9 cellular contexts compared by ENCODE assay signal in the genomic region with DNA sequence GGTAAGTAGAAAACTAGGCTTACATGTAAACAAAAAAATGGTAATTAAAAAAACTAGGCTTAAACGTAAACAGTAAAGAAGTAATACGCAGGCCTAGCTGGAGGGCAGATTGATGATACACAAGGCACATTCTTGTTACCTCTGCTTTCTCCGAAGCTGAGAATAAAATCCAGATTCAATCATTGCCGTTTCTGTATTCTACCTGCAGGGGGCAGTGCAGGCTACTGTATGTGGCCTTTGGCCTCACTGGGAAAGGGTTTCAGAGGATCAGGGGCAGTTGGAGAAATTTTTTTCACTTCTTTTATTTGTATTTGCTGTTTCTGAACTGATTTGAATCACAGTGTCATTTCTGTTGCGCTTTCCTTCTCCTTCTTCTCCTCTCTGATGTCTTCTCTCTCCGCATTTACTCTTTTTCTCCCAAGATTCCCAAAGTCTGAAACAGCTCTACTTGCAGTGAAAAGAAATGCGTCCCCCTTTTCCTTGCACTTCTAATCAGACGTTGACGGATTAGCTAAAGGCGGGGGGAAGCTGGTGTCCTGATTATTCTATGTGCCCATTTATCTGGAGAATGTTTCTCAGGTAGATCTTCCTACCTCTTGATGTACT.
A peak's percentile ranks its signal among the peaks of the same experiment; 100 is the strongest.
DNase-seq lines count a peak whose midpoint lies in the region; ATAC-seq and TF ChIP-seq lines count a peak whose summit lies in the region.
"Had no signal": no experiment of that assay in that cellular context is flagged by ENCODE, and none has a peak within 500 bp of the region (broad histone marks: within the 10 kb centered on the region; RNA-seq: fewer than 3 reads in every experiment).

No MANE protein-coding gene starts in this region.

- POLR2A ChIA-PET in Caco-2 (lab: Charles Lee) (no interaction called here), HCT116 (lab: Charles Lee) (no interaction called here)

- H3K4me1 ChIP-seq in Caco-2 (no peaks in the 10 kb centered on the region), HCT116 (ENCODE audit: control insufficient read depth in 1 of 2, insufficient read depth in 2 of 2, low read length in 2 of 2) (no peaks in the 10 kb centered on the region), mucosa of descending colon (ENCODE audit: low read depth) (no peaks in the 10 kb centered on the region)

- no peaks in the 10 kb centered on the region for H4K20me1 ChIP-seq in HCT116 (ENCODE audit: insufficient read depth)

- no peaks in the 10 kb centered on the region for H3K9me2 ChIP-seq in HCT116 (ENCODE audit: insufficient read depth)

- H3K36me3 Mint-ChIP-seq in Caco-2 (ENCODE audit: insufficient read depth, unreplicated experiment), result no peaks in the 10 kb centered on the region
- H3K36me3 Mint-ChIP-seq in activated CD4-positive, alpha-beta T cell treated with anti-CD3 and anti-CD28 coated beads, Interleukin-2, amount 10 ng/mL, durations not matched to agents 24 days and 14 days (ENCODE audit: low read depth), result peaks cover 1% of the 10 kb centered on the region
- peaks cover 5 to 8% of the 10 kb centered on the region in 2 donors for H3K36me3 Mint-ChIP-seq in stimulated activated naive B cell treated with anti-CD40 and anti-IgM and Interleukin-4, amounts not matched to agents 10 μg/mL and 1 μg/mL and 100 μg/mL, for 72 hours

- RAD21 ChIA-PET in HCT116 (lab: Charles Lee; ENCODE audit: low non-redundant PET in 1 of 2, low total read pairs in 2 of 2, uncharacterized antibody in 2 of 2, unreplicated experiment in 2 of 2), result interaction anchor here in 1 of 2 experiments (2.0 kb wide), 1 partner anchor 160 kb away, joined by 12 read pairs; no protein-coding TSS in a partner anchor

- no peaks in the 10 kb centered on the region for H3K36me3 ChIP-seq in Caco-2 (ENCODE audit: control insufficient read depth, insufficient read depth, low read length)
- no peaks in the 10 kb centered on the region for H3K36me3 ChIP-seq in HCT116 (ENCODE audit: control insufficient read depth in 1 of 2, insufficient read depth in 2 of 2, low read length in 2 of 2)
- H3K36me3 ChIP-seq in mucosa of descending colon (ENCODE audit: low read depth), result no peaks in the 10 kb centered on the region

- CTCF ChIA-PET in Caco-2 (lab: Charles Lee) (interaction anchor here (0.6 to 4.1 kb wide), 8 partner anchors 9 to 316 kb away, joined by 3 to 38 read pairs (median 4); partner anchors contain the start of gene MCTP2), HCT116 (lab: Charles Lee) (interaction anchor here (0.6 to 3.3 kb wide), 8 partner anchors 10 to 507 kb away, joined by 3 to 60 read pairs (median 3); no protein-coding TSS in a partner anchor)

- H3K27ac ChIP-seq in HCT116 (ENCODE audit: low read depth, low read length), result no peak overlapping the region

- H3K9ac ChIP-seq in HCT116 (ENCODE audit: low read length), result no peak overlapping the region

- H3K9me3 ChIP-seq in Caco-2 (no peaks in the 10 kb centered on the region), HCT116 (ENCODE audit: control insufficient read depth in 1 of 2, insufficient read depth in 1 of 2, low read depth in 1 of 2, low read length in 2 of 2) (no peaks in the 10 kb centered on the region), mucosa of descending colon (no peaks in the 10 kb centered on the region)

- BruUV-seq in Caco-2 (replicated peaks; lab: Mats Ljungman, UMichigan) (no TSS peak), HCT116 (replicated peaks; lab: Mats Ljungman, UMichigan) (no TSS peak)

- H3K27me3 Mint-ChIP-seq in Caco-2 (ENCODE audit: insufficient read depth, unreplicated experiment), result peaks cover 2% of the 10 kb centered on the region
- peaks cover 28% of the 10 kb centered on the region for H3K27me3 Mint-ChIP-seq in activated CD4-positive, alpha-beta T cell treated with anti-CD3 and anti-CD28 coated beads, Interleukin-2, amount 10 ng/mL, durations not matched to agents 24 days and 14 days
- H3K27me3 Mint-ChIP-seq in stimulated activated naive B cell treated with anti-CD40 and anti-IgM and Interleukin-4, amounts not matched to agents 10 μg/mL and 1 μg/mL and 100 μg/mL, for 72 hours, result peaks cover 0 to 5% of the 10 kb centered on the region in 2 donors

- no peak overlapping the region for H3K27ac Mint-ChIP-seq in Caco-2 (ENCODE audit: unreplicated experiment)
- H3K27ac Mint-ChIP-seq in activated CD4-positive, alpha-beta T cell treated with anti-CD3 and anti-CD28 coated beads, Interleukin-2, amount 10 ng/mL, durations not matched to agents 24 days and 14 days, result no peak overlapping the region
- H3K27ac Mint-ChIP-seq in stimulated activated naive B cell treated with anti-CD40 and anti-IgM and Interleukin-4, amounts not matched to agents 10 μg/mL and 1 μg/mL and 100 μg/mL, for 72 hours, result no peak overlapping the region
- H3K27ac Mint-ChIP-seq: T-helper 1 cell treated with Interleukin-12 subunit alpha and Interleukin-12 subunit beta and Interleukin-4 antibody, amounts not matched to agents 30 μg/mL and 1 μg/mL, for 36 hours had no signal

- H3K27me3 ChIP-seq in Caco-2 (replicated peaks; ENCODE audit: control insufficient read depth, insufficient read depth, low read length) (no peaks in the 10 kb centered on the region), HCT116 (ENCODE audit: insufficient read depth, low read length) (no peaks in the 10 kb centered on the region)

- intact Hi-C loops in Caco-2 (cut with micrococcal nuclease; ENCODE audit: unreplicated experiment) (loop anchor here (1.0 to 5.0 kb wide), 3 partner anchors 160 to 303 kb away; no protein-coding TSS in a partner anchor), HCT116 (cut with micrococcal nuclease) (loop anchor here (1.0 to 10.0 kb wide), 2 partner anchors 160 to 410 kb away; no protein-coding TSS in a partner anchor), mucosa of descending colon (cut with DNase I, micrococcal nuclease) (loop anchor here (5.0 to 10.0 kb wide), 2 partner anchors 60 to 158 kb away; no protein-coding TSS in a partner anchor)
- intact Hi-C loops in activated CD4-positive, alpha-beta T cell treated with anti-CD3 and anti-CD28 coated beads, Interleukin-2, amount 10 ng/mL, durations not matched to agents 24 days and 14 days (cut with micrococcal nuclease), result loop anchor here (1.0 to 10.0 kb wide), 2 partner anchors 160 to 420 kb away; no protein-coding TSS in a partner anchor

- peak; percentile 53 to 80 for DNase-seq in Caco-2
- DNase-seq in HCT116 (ENCODE audit: low read depth, low spot score), result peak; percentile 48
- peak; percentile 25 for DNase-seq in NCI-H226
- DNase-seq in activated CD4-positive, alpha-beta T cell treated with anti-CD3 and anti-CD28 coated beads, Interleukin-2, amount 10 ng/mL, durations not matched to agents 24 days and 14 days, result peak; percentile 90
- peak; percentile 70 for DNase-seq in ecto neural progenitor cell (ENCODE audit: low spot score)
- peak in 2 of 3 donors; percentile 41 to 74 for DNase-seq in mucosa of descending colon
- DNase-seq in stimulated activated naive B cell treated with anti-CD40 and anti-IgM and Interleukin-4, amounts not matched to agents 10 μg/mL and 1 μg/mL and 100 μg/mL, for 72 hours, result peak; percentile 44

- ATAC-seq in HCT116 (peak; percentile 75), mucosa of descending colon (peak; percentile 89), HG03135 (IDR thresholded peaks at IDR 0.05; ENCODE audit: unreplicated experiment) (no peak)
- ATAC-seq in stimulated activated naive B cell treated with anti-CD40 and anti-IgM and Interleukin-4, amounts not matched to agents 10 μg/mL and 1 μg/mL and 100 μg/mL, for 72 hours (replicated peaks), result peak; percentile 59 to 61

- TF ChIP-seq POLR2A in HCT116 (IDR thresholded peaks at IDR 0.05; ENCODE audit: borderline replicate concordance, extremely low read depth, insufficient read depth, insufficient read length), result no peak

- no peak overlapping the region for H3K4me3 Mint-ChIP-seq in Caco-2 (ENCODE audit: unreplicated experiment)
- H3K4me3 Mint-ChIP-seq in activated CD4-positive, alpha-beta T cell treated with anti-CD3 and anti-CD28 coated beads, Interleukin-2, amount 10 ng/mL, durations not matched to agents 24 days and 14 days, result no peak overlapping the region
- H3K4me3 Mint-ChIP-seq in stimulated activated naive B cell treated with anti-CD40 and anti-IgM and Interleukin-4, amounts not matched to agents 10 μg/mL and 1 μg/mL and 100 μg/mL, for 72 hours, result no peak overlapping the region
- H3K4me3 Mint-ChIP-seq: T-helper 1 cell treated with Interleukin-12 subunit alpha and Interleukin-12 subunit beta and Interleukin-4 antibody, amounts not matched to agents 30 μg/mL and 1 μg/mL, for 36 hours had no signal

- H3K79me2 ChIP-seq in HCT116 (ENCODE audit: insufficient read depth, low read length), result no peaks in the 10 kb centered on the region

- peak; percentile 87 for TF ChIP-seq RAD21 in HCT116 (IDR thresholded peaks at IDR 0.05; ENCODE audit: low read depth)

- H3K4me1 Mint-ChIP-seq in Caco-2 (ENCODE audit: low read depth, unreplicated experiment), result no peaks in the 10 kb centered on the region
- H3K4me1 Mint-ChIP-seq in activated CD4-positive, alpha-beta T cell treated with anti-CD3 and anti-CD28 coated beads, Interleukin-2, amount 10 ng/mL, durations not matched to agents 24 days and 14 days, result peaks cover 5% of the 10 kb centered on the region
- peaks cover 6 to 11% of the 10 kb centered on the region in 2 donors for H3K4me1 Mint-ChIP-seq in stimulated activated naive B cell treated with anti-CD40 and anti-IgM and Interleukin-4, amounts not matched to agents 10 μg/mL and 1 μg/mL and 100 μg/mL, for 72 hours

- no peak overlapping the region for H2AFZ ChIP-seq in HCT116 (ENCODE audit: low read depth, low read length, poor library complexity, severe bottlenecking)

- H3K4me3 ChIP-seq in Caco-2 (ENCODE audit: low read depth, low read length) (no peak overlapping the region), HCT116 (replicated peaks in 1 of 2; ENCODE audit: low read depth in 1 of 2, low read length in 2 of 2) (no peak overlapping the region), mucosa of descending colon (no peak overlapping the region)

- peaks cover 10% of the 10 kb centered on the region for H3K9me3 Mint-ChIP-seq in Caco-2 (ENCODE audit: unreplicated experiment)
- H3K9me3 Mint-ChIP-seq in activated CD4-positive, alpha-beta T cell treated with anti-CD3 and anti-CD28 coated beads, Interleukin-2, amount 10 ng/mL, durations not matched to agents 24 days and 14 days, result peaks cover 5% of the 10 kb centered on the region
- peaks cover 7 to 13% of the 10 kb centered on the region in 2 donors for H3K9me3 Mint-ChIP-seq in stimulated activated naive B cell treated with anti-CD40 and anti-IgM and Interleukin-4, amounts not matched to agents 10 μg/mL and 1 μg/mL and 100 μg/mL, for 72 hours

- TF ChIP-seq CTCF in Caco-2 (IDR thresholded peaks at IDR 0.05; ENCODE audit: insufficient read depth in 1 of 2, low read depth in 1 of 2, low read length in 1 of 2, severe bottlenecking in 1 of 2, unreplicated experiment in 1 of 2) (peak; percentile 81 to 88), HCT116 (IDR thresholded peaks at IDR 0.05 in 2 of 3, conservative IDR thresholded peaks at IDR 0.05 in 1 of 3; ENCODE audit: borderline replicate concordance in 1 of 3, insufficient read depth in 1 of 3, low read depth in 2 of 3, low read length in 2 of 3) (peak; percentile 79 to 92 (median 79)), mucosa of descending colon (IDR thresholded peaks at IDR 0.05) (peak; percentile 73)

- H3K4me2 ChIP-seq in HCT116 (ENCODE audit: low read length), result no peak overlapping the region

TF ChIP-seq in HCT116, 20 proteins besides CTCF, POLR2A, EP300 and RAD21 (continues in another document):
- no peak for TF ChIP-seq TCF7L2 (IDR thresholded peaks at IDR 0.05; ENCODE audit: borderline replicate concordance, extremely low read depth, insufficient read depth, insufficient read length)

Comparison
In these comparisons a context has a peak if more than half of its experiments do, and no peak if none do; other contexts are left out.
1. DNase-seq: peak in every context shown above with its lines; median percentile 90 in activated CD4-positive, alpha-beta T cell treated with anti-CD3 and anti-CD28 coated beads, Interleukin-2, amount 10 ng/mL, durations not matched to agents 24 days and 14 days; 70 in ecto neural progenitor cell; 66 in Caco-2; 58 in mucosa of descending colon; 48 in HCT116; 44 in stimulated activated naive B cell treated with anti-CD40 and anti-IgM and Interleukin-4, amounts not matched to agents 10 μg/mL and 1 μg/mL and 100 μg/mL, for 72 hours; 25 in NCI-H226.